ENCODE assay signal across 28 cellular contexts in the genomic region with DNA sequence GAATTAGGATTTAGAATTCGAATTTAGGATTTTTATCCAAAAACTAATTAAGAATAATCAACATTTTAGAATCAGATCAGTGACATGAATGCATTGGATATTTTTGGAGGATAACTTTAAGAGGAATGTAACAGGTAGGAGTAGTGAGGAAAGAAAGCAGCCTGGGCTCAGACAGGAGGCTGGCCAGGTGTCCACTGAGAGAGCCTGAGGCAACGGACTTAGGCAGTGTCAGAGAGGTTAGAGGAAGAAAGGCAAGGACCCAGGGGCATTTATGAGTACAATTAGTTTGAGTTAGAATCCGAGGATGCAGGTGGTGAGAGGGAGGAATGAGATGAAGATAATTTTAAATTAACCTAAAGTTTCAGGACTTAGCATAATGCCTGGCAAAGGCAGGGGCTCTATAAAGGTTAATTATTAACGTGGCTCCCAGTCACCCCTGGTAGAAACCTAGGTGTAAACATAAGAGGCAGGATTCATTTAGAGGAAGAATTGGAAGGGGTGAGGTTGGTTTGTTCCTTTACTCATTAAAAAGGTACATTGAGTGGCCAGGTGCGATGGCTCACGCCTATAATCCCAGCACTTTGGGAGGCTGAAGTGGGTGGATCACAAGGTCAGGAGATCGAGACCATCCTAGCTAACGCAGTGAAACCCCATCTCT.
"Had no signal": no experiment of that assay in that cellular context is flagged by ENCODE, and none has a peak within 500 bp of the region (broad histone marks: within the 10 kb centered on the region; RNA-seq: fewer than 3 reads in every experiment).

No MANE protein-coding gene starts in this region.

- H3K4me3 ChIP-seq: esophagus muscularis mucosa, gastrocnemius medialis, heart left ventricle had no signal

- H3K27me3 ChIP-seq: brain microvascular endothelial cell, foreskin keratinocyte, gastrocnemius medialis, heart left ventricle had no signal

- H3K27ac ChIP-seq: brain microvascular endothelial cell, esophagus muscularis mucosa, foreskin keratinocyte, gastrocnemius medialis, heart left ventricle had no signal

- H3K27ac Mint-ChIP-seq: activated CD4-positive, alpha-beta memory T cell treated with anti-CD3 and anti-CD28 coated beads for 36 hours; activated CD4-positive, alpha-beta T cell treated with anti-CD3 and anti-CD28 coated beads for 36 hours; activated CD4-positive, alpha-beta T cell treated with anti-CD3 and anti-CD28 coated beads, Interleukin-2, amount 10 ng/mL, durations not matched to agents 24 days and 14 days; activated naive CD4-positive, alpha-beta T cell treated with anti-CD3 and anti-CD28 coated beads, Interleukin-2, amount 10 ng/mL, durations not matched to agents 7 days and 5 days; activated naive CD8-positive, alpha-beta T cell treated with anti-CD3 and anti-CD28 coated beads, Interleukin-2, amount 10 ng/mL, durations not matched to agents 7 days and 5 days; activated T-cell treated with anti-CD3 and anti-CD28 coated beads, Interleukin-2, amount 50 U/mL, for 24 hours; activated T-cell treated with anti-CD3 and anti-CD28 coated beads, Interleukin-2, amount 50 U/mL, for 72 hours; effector memory CD8-positive, alpha-beta T cell had no signal

- H3K27me3 Mint-ChIP-seq: activated CD4-positive, alpha-beta memory T cell treated with anti-CD3 and anti-CD28 coated beads for 36 hours; activated CD4-positive, alpha-beta T cell treated with anti-CD3 and anti-CD28 coated beads for 36 hours; activated CD4-positive, alpha-beta T cell treated with anti-CD3 and anti-CD28 coated beads, Interleukin-2, amount 10 ng/mL, durations not matched to agents 24 days and 14 days; activated naive CD4-positive, alpha-beta T cell treated with anti-CD3 and anti-CD28 coated beads, Interleukin-2, amount 10 ng/mL, durations not matched to agents 7 days and 5 days; activated naive CD8-positive, alpha-beta T cell treated with anti-CD3 and anti-CD28 coated beads, Interleukin-2, amount 10 ng/mL, durations not matched to agents 7 days and 5 days; activated T-cell treated with anti-CD3 and anti-CD28 coated beads, Interleukin-2, amount 50 U/mL, for 24 hours; central memory CD8-positive, alpha-beta T cell; effector memory CD8-positive, alpha-beta T cell had no signal

- DNase-seq: activated CD4-positive, alpha-beta memory T cell treated with anti-CD3 and anti-CD28 coated beads for 36 hours; activated CD4-positive, alpha-beta T cell treated with anti-CD3 and anti-CD28 coated beads for 36 hours; activated CD4-positive, alpha-beta T cell treated with anti-CD3 and anti-CD28 coated beads, Interleukin-2, amount 10 ng/mL, durations not matched to agents 24 days and 14 days; activated CD4-positive, CD25-positive, alpha-beta regulatory T cell; activated CD4-positive, CD25-positive, alpha-beta regulatory T cell treated with anti-CD3 and anti-CD28 coated beads, Interleukin-2, amount 50 U/mL, for 72 hours; activated CD8-positive, alpha-beta memory T cell treated with anti-CD3 and anti-CD28 coated beads, Interleukin-2, amount 50 U/mL, for 48 hours; activated gamma-delta T cell; activated naive CD4-positive, alpha-beta T cell; activated naive CD4-positive, alpha-beta T cell treated with anti-CD3 and anti-CD28 coated beads, Interleukin-2, amount 10 ng/mL, durations not matched to agents 7 days and 5 days; activated naive CD8-positive, alpha-beta T cell treated with anti-CD3 and anti-CD28 coated beads, Interleukin-2, amount 10 ng/mL, durations not matched to agents 7 days and 5 days; activated T-cell treated with anti-CD3 and anti-CD28 coated beads for 4 hours; activated T-cell treated with anti-CD3 and anti-CD28 coated beads, Interleukin-2, amount 50 U/mL, for 24 hours; activated T-cell treated with anti-CD3 and anti-CD28 coated beads, Interleukin-2, amount 50 U/mL, for 72 hours; anterior cingulate cortex; brain microvascular endothelial cell; cortex of kidney; dermis blood vessel endothelial cell; effector CD4-positive, alpha-beta T cell; effector memory CD8-positive, alpha-beta T cell; erythroblast; foreskin keratinocyte; gastrocnemius medialis; glutamatergic neuron; heart left ventricle; T-helper 2 cell had no signal

- H3K4me3 Mint-ChIP-seq: activated CD4-positive, alpha-beta memory T cell treated with anti-CD3 and anti-CD28 coated beads for 36 hours; activated CD4-positive, alpha-beta T cell treated with anti-CD3 and anti-CD28 coated beads for 36 hours; activated CD4-positive, alpha-beta T cell treated with anti-CD3 and anti-CD28 coated beads, Interleukin-2, amount 10 ng/mL, durations not matched to agents 24 days and 14 days; activated naive CD4-positive, alpha-beta T cell treated with anti-CD3 and anti-CD28 coated beads, Interleukin-2, amount 10 ng/mL, durations not matched to agents 7 days and 5 days; activated naive CD8-positive, alpha-beta T cell treated with anti-CD3 and anti-CD28 coated beads, Interleukin-2, amount 10 ng/mL, durations not matched to agents 7 days and 5 days; activated T-cell treated with anti-CD3 and anti-CD28 coated beads, Interleukin-2, amount 50 U/mL, for 24 hours; activated T-cell treated with anti-CD3 and anti-CD28 coated beads, Interleukin-2, amount 50 U/mL, for 72 hours; central memory CD8-positive, alpha-beta T cell; effector memory CD8-positive, alpha-beta T cell had no signal

- H3K4me1 ChIP-seq: esophagus muscularis mucosa, foreskin keratinocyte, gastrocnemius medialis, heart left ventricle had no signal

- ATAC-seq: activated CD4-positive, alpha-beta T cell treated with anti-CD3 and anti-CD28 coated beads for 36 hours; activated naive CD4-positive, alpha-beta T cell treated with anti-CD3 and anti-CD28 coated beads, Interleukin-2, amount 50 U/mL, for 72 hours; activated T-cell treated with anti-CD3 and anti-CD28 coated beads, Interleukin-2, amount 50 U/mL, for 72 hours; effector memory CD8-positive, alpha-beta T cell; foreskin keratinocyte; gastrocnemius medialis; heart left ventricle had no signal

- H3K9me3 ChIP-seq: gastrocnemius medialis had no signal

- H3K36me3 ChIP-seq: brain microvascular endothelial cell, esophagus muscularis mucosa, gastrocnemius medialis, heart left ventricle had no signal

- H3K36me3 Mint-ChIP-seq: activated CD4-positive, alpha-beta memory T cell treated with anti-CD3 and anti-CD28 coated beads for 36 hours; activated naive CD4-positive, alpha-beta T cell treated with anti-CD3 and anti-CD28 coated beads, Interleukin-2, amount 10 ng/mL, durations not matched to agents 7 days and 5 days; activated naive CD4-positive, alpha-beta T cell treated with anti-CD3 and anti-CD28 coated beads, Interleukin-2, amount 50 U/mL, for 72 hours; activated naive CD8-positive, alpha-beta T cell treated with anti-CD3 and anti-CD28 coated beads, Interleukin-2, amount 10 ng/mL, durations not matched to agents 7 days and 5 days had no signal

- H3K4me1 Mint-ChIP-seq: activated CD4-positive, alpha-beta T cell treated with anti-CD3 and anti-CD28 coated beads for 36 hours; activated CD4-positive, alpha-beta T cell treated with anti-CD3 and anti-CD28 coated beads, Interleukin-2, amount 10 ng/mL, durations not matched to agents 24 days and 14 days; activated naive CD4-positive, alpha-beta T cell treated with anti-CD3 and anti-CD28 coated beads, Interleukin-2, amount 10 ng/mL, durations not matched to agents 7 days and 5 days; activated naive CD8-positive, alpha-beta T cell treated with anti-CD3 and anti-CD28 coated beads, Interleukin-2, amount 10 ng/mL, durations not matched to agents 7 days and 5 days; central memory CD8-positive, alpha-beta T cell had no signal
